Comparison of ENCODE assay signal across 14 cellular contexts in the genomic region with DNA sequence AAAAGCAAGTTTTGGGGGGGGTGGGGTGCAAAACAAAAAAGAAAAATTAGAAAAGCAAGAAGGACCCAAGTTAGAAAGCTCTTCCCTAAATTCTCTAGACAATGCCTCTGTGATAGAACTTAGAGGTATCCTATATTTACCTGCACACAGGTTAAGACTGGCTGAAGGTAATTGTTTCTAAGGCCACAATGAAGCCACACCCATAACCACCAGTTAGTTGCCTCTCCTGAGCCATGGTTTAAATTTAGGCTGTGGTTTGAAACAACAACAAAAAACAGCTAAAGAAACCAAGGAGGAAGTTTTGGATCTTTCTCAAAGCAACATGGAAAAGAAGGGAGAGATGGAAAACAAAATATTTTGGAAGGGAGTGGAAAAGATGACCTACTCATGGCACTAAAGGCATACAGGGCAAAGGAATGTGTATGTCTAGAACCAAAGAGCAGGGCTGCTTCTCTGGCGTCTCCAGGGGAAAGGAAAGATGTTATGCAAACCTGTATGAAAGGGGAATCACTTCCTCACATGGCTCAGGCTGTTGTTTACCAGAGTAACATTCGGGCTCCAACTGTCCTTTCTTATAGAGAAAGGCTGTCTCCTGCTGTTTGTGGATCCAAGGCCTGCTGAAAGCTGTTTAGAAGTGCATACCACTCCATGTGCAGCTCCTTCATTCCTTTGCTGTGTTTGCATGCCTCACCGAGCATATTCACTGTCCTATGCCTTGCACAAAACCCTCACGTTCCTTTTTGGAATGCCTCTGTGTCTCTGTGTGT.
A peak's percentile ranks its signal among the peaks of the same experiment; 100 is the strongest.
DNase-seq lines count a peak whose midpoint lies in the region; ATAC-seq and TF ChIP-seq lines count a peak whose summit lies in the region.
"Had no signal": no experiment of that assay in that cellular context is flagged by ENCODE, and none has a peak within 500 bp of the region (broad histone marks: within the 10 kb centered on the region; RNA-seq: fewer than 3 reads in every experiment).

No MANE protein-coding gene starts in this region.

- 64% methylated on average over 4 of the region's 4 CpGs for WGBS in smooth muscle cell (ENCODE audit: low lambda C conversion rate)
- 65 to 73% methylated on average over 4 of the region's 4 CpGs for WGBS in sigmoid colon, 2 donors

- H3K9ac ChIP-seq in smooth muscle cell (ENCODE audit: low read depth), result no peak overlapping the region

- POLR2A ChIA-PET in CD4-positive, alpha-beta memory T cell (lab: Charles Lee; ENCODE audit: partially characterized antibody), result no interaction called here

- H2AFZ ChIP-seq in smooth muscle cell (ENCODE audit: low read depth), result peak overlapping the region; percentile 44

- H3K27me3 Mint-ChIP-seq in activated T-cell treated with anti-CD3 and anti-CD28 coated beads, Interleukin-2, amount 50 U/mL, for 72 hours (ENCODE audit: low read depth), result no peaks in the 10 kb centered on the region
- H3K27me3 Mint-ChIP-seq in activated T-cell treated with anti-CD3 and anti-CD28 coated beads, Interleukin-2, amount 50 U/mL, for 4 hours (ENCODE audit: low read depth), result no peaks in the 10 kb centered on the region
- H3K27me3 Mint-ChIP-seq in CD4-positive, alpha-beta memory T cell, result no peaks in the 10 kb centered on the region
- H3K27me3 Mint-ChIP-seq: activated CD4-positive, alpha-beta memory T cell treated with anti-CD3 and anti-CD28 coated beads for 36 hours had no signal

- peaks cover 0 to under 1% of the 10 kb centered on the region in 2 donors for H3K36me3 Mint-ChIP-seq in activated T-cell treated with anti-CD3 and anti-CD28 coated beads, Interleukin-2, amount 50 U/mL, for 72 hours (ENCODE audit: insufficient read depth in 2 of 2)
- H3K36me3 Mint-ChIP-seq in activated T-cell treated with anti-CD3 and anti-CD28 coated beads, Interleukin-2, amount 50 U/mL, for 4 hours (ENCODE audit: insufficient read depth), result no peaks in the 10 kb centered on the region
- H3K36me3 Mint-ChIP-seq in CD4-positive, alpha-beta memory T cell, result no peaks in the 10 kb centered on the region
- H3K36me3 Mint-ChIP-seq: activated CD4-positive, alpha-beta memory T cell treated with anti-CD3 and anti-CD28 coated beads for 36 hours had no signal

- TF ChIP-seq EP300 in sigmoid colon (IDR thresholded peaks at IDR 0.05), result no peak

- H3K9me3 ChIP-seq in smooth muscle cell (replicated peaks; ENCODE audit: low read depth), result no peaks in the 10 kb centered on the region
- H3K9me3 ChIP-seq in sigmoid colon, result peaks cover 0 to 2% (median 0%) of the 10 kb centered on the region in 4 donors
- H3K9me3 ChIP-seq in CD4-positive, alpha-beta memory T cell (ENCODE audit: control insufficient read depth in 1 of 2, low read length in 2 of 2), result no peaks in the 10 kb centered on the region
- H3K9me3 ChIP-seq: body of pancreas, pancreas, upper lobe of left lung had no signal

- H3K4me1 Mint-ChIP-seq in activated T-cell treated with anti-CD3 and anti-CD28 coated beads, Interleukin-2, amount 50 U/mL, for 72 hours (ENCODE audit: low read depth), result no peaks in the 10 kb centered on the region
- no peaks in the 10 kb centered on the region for H3K4me1 Mint-ChIP-seq in activated T-cell treated with anti-CD3 and anti-CD28 coated beads, Interleukin-2, amount 50 U/mL, for 4 hours (ENCODE audit: low read depth)
- H3K4me1 Mint-ChIP-seq in CD4-positive, alpha-beta memory T cell, result no peaks in the 10 kb centered on the region

- no peaks in the 10 kb centered on the region for H4K20me1 ChIP-seq in smooth muscle cell (ENCODE audit: low read depth)

- no peak for TF ChIP-seq POLR2A in sigmoid colon (IDR thresholded peaks at IDR 0.05)

- peaks cover 7 to 8% of the 10 kb centered on the region in 2 donors for H3K9me3 Mint-ChIP-seq in activated T-cell treated with anti-CD3 and anti-CD28 coated beads, Interleukin-2, amount 50 U/mL, for 72 hours
- H3K9me3 Mint-ChIP-seq in activated T-cell treated with anti-CD3 and anti-CD28 coated beads, Interleukin-2, amount 50 U/mL, for 4 hours, result peaks cover 15% of the 10 kb centered on the region
- H3K9me3 Mint-ChIP-seq in CD4-positive, alpha-beta memory T cell, result peaks cover 0 to 10% (median 5%) of the 10 kb centered on the region in 8 donors

- intact Hi-C loops in sigmoid colon (cut with DNase I), result no loop called here
- intact Hi-C loops in CD4-positive, alpha-beta memory T cell (cut with micrococcal nuclease), result no loop called here
- intact Hi-C loops in posterior cingulate gyrus (cut with DNase I), result loop anchor here (2.0 to 10.0 kb wide), 2 partner anchors 262 to 334 kb away; no protein-coding TSS in a partner anchor

- H3K4me3 Mint-ChIP-seq in activated T-cell treated with anti-CD3 and anti-CD28 coated beads, Interleukin-2, amount 50 U/mL, for 72 hours, result no peak overlapping the region
- no peak overlapping the region for H3K4me3 Mint-ChIP-seq in activated T-cell treated with anti-CD3 and anti-CD28 coated beads, Interleukin-2, amount 50 U/mL, for 4 hours
- no peak overlapping the region for H3K4me3 Mint-ChIP-seq in CD4-positive, alpha-beta memory T cell
- H3K4me3 Mint-ChIP-seq: activated CD4-positive, alpha-beta memory T cell treated with anti-CD3 and anti-CD28 coated beads for 36 hours had no signal

- DNase-seq in activated T-cell treated with anti-CD3 and anti-CD28 coated beads, Interleukin-2, amount 50 U/mL, for 72 hours, result no peak
- DNase-seq in activated T-cell treated with anti-CD3 and anti-CD28 coated beads, Interleukin-2, amount 50 U/mL, for 4 hours, result no peak
- peak; percentile 36 for DNase-seq in brain pericyte (ENCODE audit: low read depth, low spot score)
- DNase-seq in iPS-NIHi7 (ENCODE audit: extremely low spot score), result peak; percentile 36
- no peak for DNase-seq in smooth muscle cell (lab: John Stamatoyannopoulos, UW; ENCODE audit: unreplicated experiment)
- DNase-seq in sigmoid colon, result no peak
- DNase-seq in CD4-positive, alpha-beta memory T cell, result no peak
- no peak for DNase-seq in posterior cingulate gyrus
- DNase-seq: activated CD4-positive, alpha-beta memory T cell treated with anti-CD3 and anti-CD28 coated beads for 36 hours; activated effector memory CD4-positive, alpha-beta T cell treated with Interleukin-2 at 50 U/mL for 16 hours; body of pancreas; pancreas; stimulated activated CD8-positive, alpha-beta memory T cell treated with anti-CD3 and anti-CD28 coated beads, Interleukin-4, amount 100 ng/mL, for 48 hours; upper lobe of left lung had no signal

- TF ChIP-seq CTCF in smooth muscle cell (IDR thresholded peaks at IDR 0.05; ENCODE audit: borderline replicate concordance, insufficient read depth, poor library complexity, severe bottlenecking) (no peak), sigmoid colon (IDR thresholded peaks at IDR 0.05) (no peak)

- H3K4me1 ChIP-seq in smooth muscle cell (ENCODE audit: low read depth), result no peaks in the 10 kb centered on the region
- peaks cover 0 to 6% (median 5%) of the 10 kb centered on the region in 4 donors for H3K4me1 ChIP-seq in sigmoid colon
- H3K4me1 ChIP-seq in CD4-positive, alpha-beta memory T cell (ENCODE audit: insufficient read depth, low read length), result no peaks in the 10 kb centered on the region
- H3K4me1 ChIP-seq: body of pancreas, pancreas, upper lobe of left lung had no signal

- H3K4me3 ChIP-seq in smooth muscle cell (no peak overlapping the region), sigmoid colon (no peak overlapping the region)
- no peak overlapping the region for H3K4me3 ChIP-seq in CD4-positive, alpha-beta memory T cell (ENCODE audit: low read length in 2 of 2)
- H3K4me3 ChIP-seq: body of pancreas, pancreas, upper lobe of left lung had no signal

- H3F3A ChIP-seq in smooth muscle cell (ENCODE audit: low read depth), result no peaks in the 10 kb centered on the region

- peak overlapping the region; percentile 20 for H3K27ac Mint-ChIP-seq in activated T-cell treated with anti-CD3 and anti-CD28 coated beads, Interleukin-2, amount 50 U/mL, for 72 hours
- no peak overlapping the region for H3K27ac Mint-ChIP-seq in CD4-positive, alpha-beta memory T cell
- H3K27ac Mint-ChIP-seq: activated CD4-positive, alpha-beta memory T cell treated with anti-CD3 and anti-CD28 coated beads for 36 hours had no signal

- no peak overlapping the region for H3K27ac ChIP-seq in smooth muscle cell (ENCODE audit: low read depth)
- H3K27ac ChIP-seq in sigmoid colon, result peak overlapping the region in 2 of 4 donors; percentile 7 to 16
- no peak overlapping the region for H3K27ac ChIP-seq in CD4-positive, alpha-beta memory T cell (ENCODE audit: low read depth, low read length)
- H3K27ac ChIP-seq: body of pancreas, pancreas, upper lobe of left lung had no signal

- H3K36me3 ChIP-seq in smooth muscle cell (ENCODE audit: low read depth), result no peaks in the 10 kb centered on the region
- H3K36me3 ChIP-seq in sigmoid colon, result no peaks in the 10 kb centered on the region
- no peaks in the 10 kb centered on the region for H3K36me3 ChIP-seq in CD4-positive, alpha-beta memory T cell (ENCODE audit: insufficient read depth, low read length)
- H3K36me3 ChIP-seq: pancreas, upper lobe of left lung had no signal

- H3K79me2 ChIP-seq in smooth muscle cell (ENCODE audit: low read depth), result no peaks in the 10 kb centered on the region

- H3K4me2 ChIP-seq in smooth muscle cell, result no peak overlapping the region

- H3K27me3 ChIP-seq in smooth muscle cell (ENCODE audit: low read depth) (no peaks in the 10 kb centered on the region), sigmoid colon (no peaks in the 10 kb centered on the region)
- no peaks in the 10 kb centered on the region for H3K27me3 ChIP-seq in CD4-positive, alpha-beta memory T cell (ENCODE audit: insufficient read depth, low read length)
- H3K27me3 ChIP-seq: body of pancreas, pancreas, upper lobe of left lung had no signal

- no peak for ATAC-seq in activated T-cell treated with anti-CD3 and anti-CD28 coated beads, Interleukin-2, amount 50 U/mL, for 72 hours (replicated peaks in 1 of 2)
- no peak for ATAC-seq in activated T-cell treated with anti-CD3 and anti-CD28 coated beads, Interleukin-2, amount 50 U/mL, for 4 hours
- ATAC-seq: body of pancreas, pancreas had no signal

- CTCF ChIA-PET in CD4-positive, alpha-beta memory T cell (lab: Charles Lee; ENCODE audit: partially characterized antibody), result no interaction called here

Comparison
In these comparisons a context has a peak if more than half of its experiments do, and no peak if none do; other contexts are left out.
1. DNase-seq: peak in brain pericyte (single experiment) and iPS-NIHi7 (single experiment); none in activated T-cell treated with anti-CD3 and anti-CD28 coated beads, Interleukin-2, amount 50 U/mL, for 72 hours (0 of 2), activated T-cell treated with anti-CD3 and anti-CD28 coated beads, Interleukin-2, amount 50 U/mL, for 4 hours (single experiment), smooth muscle cell (single experiment), sigmoid colon (single experiment), CD4-positive, alpha-beta memory T cell (0 of 5) and posterior cingulate gyrus (0 of 10).